Comparison of ENCODE assay signal across 12 cellular contexts in the genomic region with DNA sequence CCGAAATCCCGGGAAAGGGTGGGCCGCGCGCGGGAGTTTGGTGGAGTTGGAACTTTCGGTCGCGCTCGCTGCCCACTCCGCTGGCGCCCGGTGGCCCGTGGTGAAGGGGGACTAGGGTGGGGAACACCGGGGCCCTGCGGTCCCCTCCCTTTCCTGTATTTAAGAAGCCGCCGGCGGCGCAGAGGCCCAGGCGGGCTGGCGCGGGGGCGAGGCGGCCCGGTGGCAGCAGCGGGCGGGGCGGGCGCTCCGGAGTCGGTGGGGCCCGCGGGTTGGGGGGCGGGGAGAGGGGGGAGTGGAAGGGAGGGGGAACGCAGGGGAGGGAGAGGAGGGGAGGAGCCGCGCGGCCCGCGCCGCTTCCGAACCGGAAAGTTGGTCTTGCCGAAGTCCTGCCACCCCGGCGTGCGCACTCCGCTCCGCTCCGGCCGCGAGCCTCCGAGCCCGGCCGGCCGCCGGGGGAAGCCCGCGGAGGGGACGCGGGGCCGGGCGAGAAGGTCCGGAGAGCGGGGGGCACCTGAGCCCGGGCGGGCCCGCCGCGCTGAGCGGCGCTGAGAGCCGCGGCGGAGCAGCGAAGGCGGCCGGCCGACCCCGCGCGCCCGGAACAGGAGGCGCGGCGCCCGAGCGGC. TPM values are rescaled to one million over a fixed set of nuclear protein-coding genes. Genes with fewer than 3 reads are reported as not detected.
DNase-seq lines count a peak whose midpoint lies in the region; ATAC-seq and TF ChIP-seq lines count a peak whose summit lies in the region.
"Had no signal": no experiment of that assay in that cellular context is flagged by ENCODE, and none has a peak within 500 bp of the region (broad histone marks: within the 10 kb centered on the region; RNA-seq: fewer than 3 reads in every experiment).

No MANE protein-coding gene starts in this region.

- TF ChIP-seq CTCF in hepatocyte (IDR thresholded peaks at IDR 0.05; ENCODE audit: poor library complexity): no peak
- no peak for TF ChIP-seq CTCF in prostate gland (IDR thresholded peaks at IDR 0.05)
- no peak for TF ChIP-seq CTCF in CD8-positive, alpha-beta T cell (IDR thresholded peaks at IDR 0.05)

- H3K9me3 ChIP-seq in NT2/D1 (ENCODE audit: insufficient read depth, low read length) (no peaks in the 10 kb centered on the region), hepatocyte (ENCODE audit: low read depth) (no peaks in the 10 kb centered on the region), prostate gland (no peaks in the 10 kb centered on the region)
- no peaks in the 10 kb centered on the region for H3K9me3 ChIP-seq in CD8-positive, alpha-beta T cell (ENCODE audit: low read length)

- H3K36me3 Mint-ChIP-seq in T-cell: no peaks in the 10 kb centered on the region
- H3K36me3 Mint-ChIP-seq in CD8-positive, alpha-beta T cell: no peaks in the 10 kb centered on the region

- peaks cover 4% of the 10 kb centered on the region for H3K4me1 ChIP-seq in NT2/D1 (ENCODE audit: insufficient read depth, insufficient read length)
- H3K4me1 ChIP-seq in hepatocyte (ENCODE audit: insufficient read depth): peaks cover 5% of the 10 kb centered on the region
- H3K4me1 ChIP-seq in prostate gland (replicated peaks): peaks cover under 1% of the 10 kb centered on the region
- H3K4me1 ChIP-seq in CD8-positive, alpha-beta T cell (ENCODE audit: insufficient read depth, low read length): no peaks in the 10 kb centered on the region

- H3K36me3 ChIP-seq in H7 (replicated peaks; ENCODE audit: control insufficient read depth, insufficient read depth, low read length) (no peaks in the 10 kb centered on the region), NT2/D1 (ENCODE audit: insufficient read depth, insufficient read length, low read length) (peaks cover 4% of the 10 kb centered on the region), hepatocyte (replicated peaks; ENCODE audit: insufficient read depth, low read depth) (no peaks in the 10 kb centered on the region), prostate gland (no peaks in the 10 kb centered on the region)
- H3K36me3 ChIP-seq in CD8-positive, alpha-beta T cell (ENCODE audit: insufficient read depth, low read length): no peaks in the 10 kb centered on the region

- DNase-seq in H7 (peak; percentile 96), NT2/D1 (ENCODE audit: low read depth, low spot score) (no peak), hepatocyte (ENCODE audit: low spot score) (no peak), prostate gland (ENCODE audit: low spot score) (peak; percentile 76), HUDEP-2 (lab: John Stamatoyannopoulos, UW; ENCODE audit: unreplicated experiment in 76 of 76) (no peak), T-cell (no peak)
- no peak for DNase-seq in CD8-positive, alpha-beta T cell
- DNase-seq: CD4-positive, alpha-beta T cell; effector CD4-positive, alpha-beta T cell had no signal

- ATAC-seq in T-cell (replicated peaks in 1 of 4): no peak
- ATAC-seq in CD8-positive, alpha-beta T cell: no peak
- ATAC-seq: sciatic nerve had no signal

- H3K4me2 ChIP-seq in hepatocyte: peak overlapping the region; percentile 70

- H3K27me3 ChIP-seq in H7 (ENCODE audit: control insufficient read depth, insufficient read depth, low read length) (peaks cover 53% of the 10 kb centered on the region), NT2/D1 (ENCODE audit: insufficient read depth, insufficient read length) (peaks cover 37% of the 10 kb centered on the region), hepatocyte (peaks cover 85% of the 10 kb centered on the region), prostate gland (replicated peaks; ENCODE audit: insufficient read depth) (no peaks in the 10 kb centered on the region)
- peaks cover 18% of the 10 kb centered on the region for H3K27me3 ChIP-seq in CD8-positive, alpha-beta T cell (ENCODE audit: insufficient read depth, low read length)

- TF ChIP-seq POLR2A in prostate gland (IDR thresholded peaks at IDR 0.05): peak; percentile 49

- H3K9me2 ChIP-seq in hepatocyte (replicated peaks; ENCODE audit: insufficient read depth): no peaks in the 10 kb centered on the region

- no peaks in the 10 kb centered on the region for H3K9me3 Mint-ChIP-seq in T-cell
- H3K9me3 Mint-ChIP-seq in CD8-positive, alpha-beta T cell: no peaks in the 10 kb centered on the region
- H3K9me3 Mint-ChIP-seq: activated naive CD4-positive, alpha-beta T cell treated with anti-CD3 and anti-CD28 coated beads, Interleukin-2, amount 50 U/mL, for 72 hours; CD4-positive, alpha-beta T cell had no signal

- H3K4me1 Mint-ChIP-seq in T-cell: peaks cover 14 to 22% (median 15%) of the 10 kb centered on the region in 3 donors
- H3K4me1 Mint-ChIP-seq in CD8-positive, alpha-beta T cell (ENCODE audit: low read depth): peaks cover 14% of the 10 kb centered on the region

- H3K27me3 Mint-ChIP-seq in T-cell: peaks cover 58 to 63% of the 10 kb centered on the region in 2 donors
- H3K27me3 Mint-ChIP-seq in CD8-positive, alpha-beta T cell (ENCODE audit: low read depth): peaks cover 60% of the 10 kb centered on the region

- H3K4me3 ChIP-seq in H7 (ENCODE audit: insufficient read depth, low read depth, low read length) (peak overlapping the region; percentile 53), NT2/D1 (ENCODE audit: insufficient read length, low read depth) (peak overlapping the region; percentile 59), hepatocyte (no peak overlapping the region), prostate gland (peak overlapping the region; percentile 29 to 53)
- H3K4me3 ChIP-seq in CD8-positive, alpha-beta T cell (ENCODE audit: low read depth, low read length): no peak overlapping the region

- H3K9ac ChIP-seq in NT2/D1 (ENCODE audit: insufficient read length, low read depth): peak overlapping the region; percentile 70

- no peak overlapping the region for H3K27ac Mint-ChIP-seq in T-cell
- H3K27ac Mint-ChIP-seq in CD8-positive, alpha-beta T cell: no peak overlapping the region
- H3K27ac Mint-ChIP-seq: CD4-positive, alpha-beta T cell had no signal

- CTCF ChIA-PET in T-cell (lab: Charles Lee): no interaction called here
- CTCF ChIA-PET in CD8-positive, alpha-beta T cell (lab: Charles Lee): no interaction called here

- intact Hi-C loops in prostate gland (cut with DNase I): no loop called here
- intact Hi-C loops in CD8-positive, alpha-beta T cell (cut with DNase I, micrococcal nuclease): no loop called here

- 0% methylated on average over 3 of the region's 89 CpGs for WGBS in hepatocyte (ENCODE audit: low lambda C conversion rate, missing lambda C conversion rate)
- 1% methylated on average over 79 of the region's 89 CpGs for WGBS in prostate gland

- H2AFZ ChIP-seq in hepatocyte: no peak overlapping the region

- H4K20me1 ChIP-seq in hepatocyte (ENCODE audit: insufficient read depth, poor library complexity, severe bottlenecking): no peaks in the 10 kb centered on the region

- H3K79me2 ChIP-seq in hepatocyte: no peaks in the 10 kb centered on the region

- no peak overlapping the region for H3K4me3 Mint-ChIP-seq in T-cell
- H3K4me3 Mint-ChIP-seq in CD8-positive, alpha-beta T cell: no peak overlapping the region
- H3K4me3 Mint-ChIP-seq: CD4-positive, alpha-beta T cell had no signal

- H3K27ac ChIP-seq in hepatocyte (no peak overlapping the region), prostate gland (peak overlapping the region; percentile 69 to 88)
- H3K27ac ChIP-seq in CD8-positive, alpha-beta T cell (ENCODE audit: low read depth, low read length): no peak overlapping the region

- POLR2A ChIA-PET in T-cell (lab: Charles Lee): no interaction called here
- POLR2A ChIA-PET in CD8-positive, alpha-beta T cell (lab: Charles Lee): no interaction called here

RNA-seq across cellular contexts. Expression of a gene that starts 0.4 kb away (rescaled TPM):
- 60.0 and 96.6 TPM in 2 replicates for total RNA-seq in H7 (2014; rRNA removed; shearing (Covaris generic))
- total RNA-seq in hepatocyte: 0.30 and 0.48 TPM in 2 replicates
- polyA plus RNA-seq in hepatocyte: 0.54 and 1.1 TPM in 2 replicates
- 10 to 100 TPM in 1 of 2 donors, 1 to 10 TPM in 1; 3.0 to 40.8 TPM for total RNA-seq in prostate gland
- under 1 TPM in 3 of 5 donors, not detected in 2; 0.03 to 0.09 (median 0.07) TPM for total RNA-seq in T-cell
- total RNA-seq in CD8-positive, alpha-beta T cell: not detected
- total RNA-seq: activated naive CD4-positive, alpha-beta T cell treated with anti-CD3 and anti-CD28 coated beads, Interleukin-2, amount 50 U/mL, for 72 hours; subcutaneous adipose tissue had no signal

Comparison
In these comparisons a context has a peak if more than half of its experiments do, and no peak if none do; other contexts are left out.
1. DNase-seq: peak in H7 (single experiment) and prostate gland (single experiment); none in NT2/D1 (single experiment), hepatocyte (single experiment), HUDEP-2 (0 of 76), T-cell (0 of 34) and CD8-positive, alpha-beta T cell (0 of 7).
2. H3K4me3 ChIP-seq: peak in H7 (single experiment), NT2/D1 (single experiment) and prostate gland (2 of 2); none in hepatocyte (single experiment) and CD8-positive, alpha-beta T cell (single experiment).
3. H3K27ac ChIP-seq: peak in prostate gland (2 of 2); none in hepatocyte (single experiment) and CD8-positive, alpha-beta T cell (single experiment).